Comparison of ENCODE assay signal across 8 cellular contexts in genomic region chr10:72692057-72692891, GRCh38. TPM values are rescaled to one million over a fixed set of nuclear protein-coding genes. Genes with fewer than 3 reads are reported as not detected.
DNase-seq lines count a peak whose midpoint lies in the region; ATAC-seq, FAIRE-seq and TF ChIP-seq lines count a peak whose summit lies in the region.

MCU (plus strand) TSS chr10:72692143; CDS start chr10:72692152, 9 bp downstream.

- 0% methylated on average over 30 of the region's 85 CpGs; no CpG with 5 or more reads in 1 of the 2 experiments for WGBS in H1 (ENCODE audit: extremely low coverage in 1 of 2, insufficient coverage in 1 of 2, insufficient read length in 1 of 2, insufficient replicate concordance in 2 of 2, low coverage in 1 of 2, low lambda C conversion rate in 2 of 2, missing lambda C conversion rate in 1 of 2), 2 experiments
- no CpG with 5 or more reads among the region's 85 CpGs for whole genome bisulfite sequencing in mesendoderm (ENCODE audit: extremely low coverage, insufficient coverage, low lambda C conversion rate)

- peaks cover 3% of the 10 kb centered on the region; the same call in 1 of the 2 replicates for H3K79me1 ChIP-seq in H1 (ENCODE audit: low read depth, low read length)
- H3K79me1 ChIP-seq in mesendoderm (ENCODE audit: low read length): peaks cover 9% of the 10 kb centered on the region

- H2BK12ac ChIP-seq in H1 (ENCODE audit: low read depth, low read length): no peak within 1 kb of the TSS

- no peak within 1 kb of the TSS for H2BK15ac ChIP-seq in H1 (ENCODE audit: low read length)
- H2BK15ac ChIP-seq in mesendoderm (replicated peaks; ENCODE audit: low read depth): no peak within 1 kb of the TSS

- in situ Hi-C loops in ACHN (cut with HindIII; ENCODE audit: low pct_ligation_motif_present, low pct_unique_long_range_greater_than_20kb, low sequenced_read_pairs): no loop called here

- H3K9me3 ChIP-seq in H1 (ENCODE audit: insufficient read depth in 2 of 2, low read depth in 1 of 2, low read length in 1 of 2): no peaks in the 10 kb centered on the region

- peak; percentile 11 for ATAC-seq in GM18870 (IDR thresholded peaks at IDR 0.05; ENCODE audit: unreplicated experiment)
- peak; percentile 81 for ATAC-seq in HG03097 (IDR thresholded peaks at IDR 0.05; ENCODE audit: low FRiP score, unreplicated experiment)

- H3K9ac ChIP-seq in H1 (replicated peaks in 1 of 4; ENCODE audit: extremely low read depth in 1 of 4, low read depth in 3 of 4, low read length in 3 of 4): peak within 1 kb of the TSS; percentile 68 to 100 (median 77)
- H3K9ac ChIP-seq in mesendoderm (ENCODE audit: low read length): peak within 1 kb of the TSS; percentile 81

- TF ChIP-seq CTCF in H1 (IDR thresholded peaks at IDR 0.05; ENCODE audit: control extremely low read depth in 1 of 3, insufficient read depth in 1 of 3, low read depth in 1 of 3, low read length in 3 of 3): no peak

- H3K27me3 ChIP-seq in H1 (replicated peaks in 1 of 4; ENCODE audit: control insufficient read depth in 3 of 4, extremely low read depth in 1 of 4, insufficient read depth in 3 of 4, low read length in 3 of 4): no peaks in the 10 kb centered on the region
- H3K27me3 ChIP-seq in mesendoderm (ENCODE audit: insufficient read depth, low read length, poor library complexity): no peaks in the 10 kb centered on the region

- H3K14ac ChIP-seq in H1 (ENCODE audit: insufficient read length): no peak within 1 kb of the TSS

- H3K56ac ChIP-seq in H1 (replicated peaks; ENCODE audit: insufficient read length, low read depth, low read length) (no peak within 1 kb of the TSS), mesendoderm (ENCODE audit: low read length) (peak within 1 kb of the TSS; percentile 96)

- H3K4me3 ChIP-seq in H1 (ENCODE audit: extremely low read depth in 1 of 4, insufficient read depth in 2 of 4, low read depth in 3 of 4, low read length in 4 of 4) (peak within 1 kb of the TSS; percentile 83 to 96 (median 90)), mesendoderm (ENCODE audit: low read length) (peak within 1 kb of the TSS; percentile 95)

- H4K8ac ChIP-seq in H1 (ENCODE audit: extremely low read depth, insufficient read depth, low read length) (no peak within 1 kb of the TSS), mesendoderm (ENCODE audit: low read depth, low read length) (no peak within 1 kb of the TSS)

- peak within 1 kb of the TSS; percentile 64; the same call in 1 of the 2 replicates for H3K18ac ChIP-seq in H1 (ENCODE audit: extremely low read depth, low read length)
- peak within 1 kb of the TSS; percentile 97 for H3K18ac ChIP-seq in mesendoderm (ENCODE audit: low read length)

- H2BK20ac ChIP-seq in H1 (ENCODE audit: low read length): no peak within 1 kb of the TSS

- CTCF ChIA-PET in H1 (lab: Charles Lee; ENCODE audit: partially characterized antibody): interaction anchor here (1.3 to 2.1 kb wide), 3 partner anchors 10 to 144 kb away, joined by 3 to 6 read pairs (median 5); no protein-coding TSS in a partner anchor

- H3K4ac ChIP-seq in H1 (replicated peaks; ENCODE audit: insufficient read length, low read depth, low read length) (no peak within 1 kb of the TSS), mesendoderm (ENCODE audit: low read depth, low read length) (peak within 1 kb of the TSS; percentile 98)

- H2BK120ac ChIP-seq in H1 (replicated peaks; ENCODE audit: low read depth, low read length) (no peak within 1 kb of the TSS), mesendoderm (ENCODE audit: low read depth, low read length) (peak within 1 kb of the TSS; percentile 7)

- H3K36me3 ChIP-seq in H1 (ENCODE audit: control insufficient read depth in 2 of 4, insufficient read depth in 4 of 4, low read length in 3 of 4): no peaks in the 10 kb centered on the region
- H3K36me3 ChIP-seq in mesendoderm (ENCODE audit: control insufficient read depth, insufficient read depth, low read length): no peaks in the 10 kb centered on the region

- H3K27ac ChIP-seq in H1 (ENCODE audit: low read depth, low read length): peak within 1 kb of the TSS; percentile 69; the same call in 1 of the 2 replicates
- peak within 1 kb of the TSS; percentile 41 for H3K27ac ChIP-seq in mesendoderm (ENCODE audit: low read depth, low read length)

- peaks cover 0 to 3% (median 0%) of the 10 kb centered on the region in 4 experiments; a peak in 2 of 7 replicates for H3K4me1 ChIP-seq in H1 (replicated peaks in 1 of 4; ENCODE audit: control insufficient read depth in 3 of 4, insufficient read depth in 4 of 4, low read length in 3 of 4)
- peaks cover 3% of the 10 kb centered on the region for H3K4me1 ChIP-seq in mesendoderm (ENCODE audit: control insufficient read depth, low read depth, low read length)

- H2BK5ac ChIP-seq in H1 (ENCODE audit: low read depth, low read length): no peak within 1 kb of the TSS
- H2BK5ac ChIP-seq in mesendoderm (ENCODE audit: low read length): no peak within 1 kb of the TSS

- H2AK5ac ChIP-seq in H1 (ENCODE audit: low read depth, low read length): no peak within 1 kb of the TSS
- H2AK5ac ChIP-seq in mesendoderm (ENCODE audit: low read length): no peak within 1 kb of the TSS

- no peak for TF ChIP-seq EP300 in H1 (IDR thresholded peaks at IDR 0.05; ENCODE audit: borderline replicate concordance in 1 of 2, low read depth in 2 of 2, low read length in 2 of 2)

- H3K23ac ChIP-seq in H1 (ENCODE audit: insufficient read length): no peak within 1 kb of the TSS
- H3K23ac ChIP-seq in mesendoderm (ENCODE audit: low read length): peak within 1 kb of the TSS; percentile 45

- peak; percentile 45 for DNase-seq in ACHN
- peak; percentile 95 for DNase-seq in NCI-H69 (lab: John Stamatoyannopoulos, UW)
- peak; percentile 83 to 88 for DNase-seq in activated CD8-positive, alpha-beta memory T cell treated with anti-CD3 and anti-CD28 coated beads for 4 hours (ENCODE audit: low read depth in 2 of 2)
- DNase-seq in H1 (ENCODE audit: low read depth in 1 of 2, low spot score in 2 of 2): peak; percentile 79 to 90
- peak; percentile 68 for DNase-seq in mesendoderm
- DNase-seq in stimulated activated CD8-positive, alpha-beta memory T cell treated with anti-CD3 and anti-CD28 coated beads, Interleukin-12 subunit alpha, Interleukin-12 subunit beta, amount 100 ng/mL, for 24 hours (ENCODE audit: extremely low read depth): peak; percentile 80

- H3K23me2 ChIP-seq in H1 (ENCODE audit: low read depth, low read length): peaks cover 3% of the 10 kb centered on the region; the same call in 1 of the 2 replicates

- no peak for FAIRE-seq in H1 (lab: Jason Lieb, UNC)

- H3K79me2 ChIP-seq in H1 (ENCODE audit: control insufficient read depth in 1 of 2, insufficient read depth in 2 of 2, low read length in 2 of 2): peaks cover 23 to 48% of the 10 kb centered on the region in 2 experiments
- peaks cover 33% of the 10 kb centered on the region for H3K79me2 ChIP-seq in mesendoderm (ENCODE audit: control insufficient read depth, insufficient read depth, low read length)

- no peak within 1 kb of the TSS for H4K91ac ChIP-seq in H1 (replicated peaks; ENCODE audit: insufficient read length, low read length)

- TF ChIP-seq RAD21 in H1 (IDR thresholded peaks at IDR 0.05 in 1 of 2, conservative IDR thresholded peaks at IDR 0.05 in 1 of 2; ENCODE audit: low read depth in 2 of 2, low read length in 2 of 2): no peak

- peak; percentile 86 to 90 for TF ChIP-seq POLR2A in H1 (IDR thresholded peaks at IDR 0.05; ENCODE audit: control extremely low read depth in 1 of 2, low read depth in 2 of 2, low read length in 2 of 2)

- POLR2A ChIA-PET in H1 (lab: Charles Lee; ENCODE audit: partially characterized antibody): interaction anchor here (0.5 to 3.3 kb wide), 46 partner anchors 8 to 511 kb away, joined by 3 to 19 read pairs (median 4); partner anchors contain the start of gene MICU1

- peak within 1 kb of the TSS; percentile 44 for H2AFZ ChIP-seq in H1 (ENCODE audit: low read length)

- H4K5ac ChIP-seq in H1 (ENCODE audit: insufficient read length, low read depth, low read length): no peak within 1 kb of the TSS
- H4K5ac ChIP-seq in mesendoderm (ENCODE audit: low read length): no peak within 1 kb of the TSS

- H3K4me2 ChIP-seq in H1 (ENCODE audit: insufficient read depth in 1 of 2, low read depth in 2 of 2, low read length in 2 of 2): peak within 1 kb of the TSS; percentile 78 to 92
- peak within 1 kb of the TSS; percentile 97 for H3K4me2 ChIP-seq in mesendoderm (ENCODE audit: low read length)

- H4K20me1 ChIP-seq in H1 (replicated peaks in 1 of 2; ENCODE audit: control insufficient read depth in 1 of 2, insufficient read depth in 2 of 2, low read length in 2 of 2): peaks cover 3 to 8% of the 10 kb centered on the region in 2 experiments

TF ChIP-seq in H1, 55 proteins besides CTCF, POLR2A, EP300 and RAD21 (continues in another document):
- TF ChIP-seq RXRA (IDR thresholded peaks at IDR 0.05; ENCODE audit: insufficient read depth, low read depth, low read length): no peak
- TF ChIP-seq POLR2AphosphoS5 (IDR thresholded peaks at IDR 0.05; ENCODE audit: low read depth, low read length): peak; percentile 85
- 0 out of 2 replicates have a peak, but pooled peaks have one; percentile 32 for TF ChIP-seq CREB1 (IDR thresholded peaks at IDR 0.05)
- TF ChIP-seq GTF2F1 (IDR thresholded peaks at IDR 0.05; ENCODE audit: borderline replicate concordance, low read depth, low read length): 0 out of 2 replicates have a peak, but pooled peaks have one; percentile 60
- peak; percentile 100 for TF ChIP-seq TAF1 (IDR thresholded peaks at IDR 0.05; ENCODE audit: low read depth, low read length)
- peak; percentile 66; the same call in 1 of the 2 replicates for TF ChIP-seq CHD2 (IDR thresholded peaks at IDR 0.05; ENCODE audit: low read length)
- TF ChIP-seq ASH2L (IDR thresholded peaks at IDR 0.05; ENCODE audit: low read length): peak; percentile 21
- peak; percentile 88 for TF ChIP-seq PHF8 (conservative IDR thresholded peaks at IDR 0.05; ENCODE audit: low read depth, low read length)
- TF ChIP-seq YY1 (IDR thresholded peaks at IDR 0.05; ENCODE audit: low read depth, low read length): peak; percentile 81
- TF ChIP-seq CBX8 (IDR thresholded peaks at IDR 0.05; ENCODE audit: borderline replicate concordance, low read depth, low read length): no peak
- TF ChIP-seq KDM4A (IDR thresholded peaks at IDR 0.05; ENCODE audit: low read depth, low read length, severe bottlenecking): peak; percentile 65
- TF ChIP-seq SP4 (IDR thresholded peaks at IDR 0.05; ENCODE audit: low read length): peak; percentile 95
- TF ChIP-seq TBP (IDR thresholded peaks at IDR 0.05; ENCODE audit: low read depth, low read length): peak; percentile 98

RNA-seq across cellular contexts. Expression of gene MCU, which starts in this region (rescaled TPM):
- 45.9 and 51.6 TPM in 2 replicates for total RNA-seq in H1 (2021; fragmentation: NEBNext Ultra II Directional; extraction: Animal tissue kit (Norgen Biotek cat#: 25700))
- polyA plus RNA-seq in H1 (2011; rRNA removed): 41.9 and 62.2 TPM in 2 replicates
- 50.9 TPM for polyA plus RNA-seq in H1 (2011; cell fraction: cytosol; rRNA removed)
- polyA plus RNA-seq in H1 (2011; cell fraction: nucleus; rRNA removed): 60.5 TPM
- polyA plus RNA-seq in H1 (2012, experiment 1 of 2): 30.6 to 46.8 TPM (median 35.0 TPM) in 4 replicates
- polyA plus RNA-seq in H1 (2012, experiment 2 of 2): 23.7 TPM
- 34.6 TPM for polyA plus RNA-seq in H1 (2013, experiment 1 of 2)
- 35.5 TPM for polyA plus RNA-seq in H1 (2013, experiment 2 of 2)
- polyA minus RNA-seq in H1 (2011; rRNA and poly(A)+ RNA removed): 148 and 197 TPM in 2 replicates
- polyA minus RNA-seq in H1 (2011; cell fraction: cytosol; rRNA and poly(A)+ RNA removed): 40.1 TPM
- 51.1 TPM for polyA minus RNA-seq in H1 (2011; cell fraction: nucleus; rRNA and poly(A)+ RNA removed)
- 30.9 TPM for polyA plus RNA-seq in mesendoderm (2013, experiment 1 of 2)
- polyA plus RNA-seq in mesendoderm (2013, experiment 2 of 2): 32.3 TPM

Comparison
In these comparisons a context has a peak if more than half of its experiments do, and no peak if none do; other contexts are left out.
1. Peak in every context shown above with its lines: DNase-seq, ATAC-seq, H3K4me3 ChIP-seq and H3K27ac ChIP-seq.
2. DNase-seq: peak in every context shown above with its lines; median percentile 95 in NCI-H69; 86 in activated CD8-positive, alpha-beta memory T cell treated with anti-CD3 and anti-CD28 coated beads for 4 hours; 84 in H1; 80 in stimulated activated CD8-positive, alpha-beta memory T cell treated with anti-CD3 and anti-CD28 coated beads, Interleukin-12 subunit alpha, Interleukin-12 subunit beta, amount 100 ng/mL, for 24 hours; 68 in mesendoderm; 45 in ACHN.